Comparison of ENCODE assay signal across 8 cellular contexts in the genomic region with DNA sequence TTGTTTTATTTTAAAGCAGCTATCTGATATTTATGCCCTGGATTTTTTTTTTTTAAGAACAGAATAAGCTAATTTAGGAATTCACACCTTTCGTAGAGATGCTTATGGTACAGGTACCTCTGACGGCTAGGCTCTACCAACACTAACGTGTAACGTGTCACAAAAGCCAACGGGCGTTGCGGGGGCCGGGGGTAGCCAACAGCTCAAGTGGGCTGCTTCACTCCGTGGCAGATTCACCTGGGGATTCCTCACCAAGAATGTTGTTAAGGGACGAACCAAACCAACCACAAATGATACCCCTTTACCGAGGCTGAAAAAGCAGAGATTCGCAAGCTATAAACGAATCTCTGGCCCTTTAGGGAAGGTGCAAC. TPM values are rescaled to one million over a fixed set of nuclear protein-coding genes. Genes with fewer than 3 reads are reported as not detected.
DNase-seq lines count a peak whose midpoint lies in the region; ATAC-seq and TF ChIP-seq lines count a peak whose summit lies in the region.

No MANE protein-coding gene starts in this region.

- peak overlapping the region; percentile 97 to 99 (median 98) for H3K4me3 Mint-ChIP-seq in brain
- peak overlapping the region; percentile 95 for H3K4me3 Mint-ChIP-seq in mesothelial cell of epicardium

- H3K4me3 ChIP-seq in MM.1S (ENCODE audit: low read length) = peak overlapping the region; percentile 97
- peak overlapping the region; percentile 69 to 96 (median 86) for H3K4me3 ChIP-seq in tibial nerve

- H3K4me1 ChIP-seq in MM.1S (ENCODE audit: low read length) = peaks cover 34% of the 10 kb centered on the region
- H3K4me1 ChIP-seq in tibial nerve = peaks cover 0 to 61% (median 23%) of the 10 kb centered on the region in 4 donors

- no peak for TF ChIP-seq POLR2A in tibial nerve (IDR thresholded peaks at IDR 0.05)

- H3F3A ChIP-seq in MM.1S (ENCODE audit: insufficient read depth, low read length) = peaks cover 35% of the 10 kb centered on the region

- peak overlapping the region; percentile 96 to 98 (median 98) for H3K27ac Mint-ChIP-seq in brain
- peak overlapping the region; percentile 99 for H3K27ac Mint-ChIP-seq in mesothelial cell of epicardium

- H3K27ac ChIP-seq in MM.1S (ENCODE audit: low read length) = peak overlapping the region; percentile 96
- peak overlapping the region; percentile 88 to 96 (median 95) for H3K27ac ChIP-seq in tibial nerve

- ATAC-seq in GM18870 (IDR thresholded peaks at IDR 0.05; ENCODE audit: unreplicated experiment) (no peak), HG02885 (IDR thresholded peaks at IDR 0.05; ENCODE audit: poor library complexity, unreplicated experiment) (no peak)

- H3K36me3 Mint-ChIP-seq in brain = peaks cover 16% of the 10 kb centered on the region
- H3K36me3 Mint-ChIP-seq in mesothelial cell of epicardium = peaks cover 8% of the 10 kb centered on the region

- H3K4me1 Mint-ChIP-seq in brain (peaks cover 59% of the 10 kb centered on the region), mesothelial cell of epicardium (peaks cover 46% of the 10 kb centered on the region)

- 10 to 16% methylated on average over 13 of the region's 13 CpGs for WGBS in tibial nerve, 2 donors

- H2AFZ ChIP-seq in MM.1S (ENCODE audit: low read length) = peak overlapping the region; percentile 89

- H3K9me3 Mint-ChIP-seq in brain (no peaks in the 10 kb centered on the region), mesothelial cell of epicardium (peaks cover 4% of the 10 kb centered on the region)

- DNase-seq in COR-L47 (lab: John Stamatoyannopoulos, UW) (peak; percentile 39), MM.1S (peak; percentile 36), mesothelial cell of epicardium (ENCODE audit: low spot score in 2 of 2, unreplicated experiment in 2 of 2) (peak in 1 of 2 experiments; percentile 39), tibial nerve (ENCODE audit: low spot score in 2 of 2) (no peak), midbrain (lab: John Stamatoyannopoulos, UW) (no peak)

- no peaks in the 10 kb centered on the region for H3K9me3 ChIP-seq in MM.1S (replicated peaks; ENCODE audit: insufficient read depth, low read length)
- H3K9me3 ChIP-seq in tibial nerve = no peaks in the 10 kb centered on the region

- H3K27me3 Mint-ChIP-seq in brain = no peaks in the 10 kb centered on the region
- no peaks in the 10 kb centered on the region for H3K27me3 Mint-ChIP-seq in mesothelial cell of epicardium (ENCODE audit: low read depth)

- H3K9ac ChIP-seq in MM.1S (ENCODE audit: low read length) = peak overlapping the region; percentile 99

- no peaks in the 10 kb centered on the region for H3K9me2 ChIP-seq in MM.1S (replicated peaks; ENCODE audit: insufficient read depth, low read length)

- H4K20me1 ChIP-seq in MM.1S (ENCODE audit: insufficient read depth, low read length) = no peaks in the 10 kb centered on the region

- peak overlapping the region; percentile 86 for H3K4me2 ChIP-seq in MM.1S (ENCODE audit: low read depth, low read length)

- TF ChIP-seq CTCF in MM.1S (IDR thresholded peaks at IDR 0.05; ENCODE audit: low read length) (no peak), brain (conservative IDR thresholded peaks at IDR 0.05) (no peak), mesothelial cell of epicardium (IDR thresholded peaks at IDR 0.05; ENCODE audit: unreplicated experiment) (no peak), tibial nerve (IDR thresholded peaks at IDR 0.05) (no peak)

- H3K79me2 ChIP-seq in MM.1S (ENCODE audit: low read length) = peaks cover 55% of the 10 kb centered on the region

- no peak for TF ChIP-seq EP300 in tibial nerve (IDR thresholded peaks at IDR 0.05)

- H3K27me3 ChIP-seq in MM.1S (replicated peaks; ENCODE audit: insufficient read depth, low read length) = no peaks in the 10 kb centered on the region
- no peaks in the 10 kb centered on the region for H3K27me3 ChIP-seq in tibial nerve

- H3K36me3 ChIP-seq in MM.1S (replicated peaks; ENCODE audit: insufficient read depth, low read length) (no peaks in the 10 kb centered on the region), tibial nerve (no peaks in the 10 kb centered on the region)

RNA-seq across cellular contexts. Expression of gene TMCC1, which starts 1.0 kb away (rescaled TPM):
- polyA plus RNA-seq in brain (ENCODE audit: insufficient read depth, low read depth, low replicate concordance) = 16.5 TPM
- total RNA-seq in mesothelial cell of epicardium = 51.8 to 57.4 TPM (median 52.4 TPM) in 3 replicates
- total RNA-seq in tibial nerve = 10 to 100 TPM; 19.9 to 27.9 (median 23.1) TPM

Comparison
In these comparisons a context has a peak if more than half of its experiments do, and no peak if none do; other contexts are left out.
1. DNase-seq: peak in COR-L47 (single experiment) and MM.1S (single experiment); none in tibial nerve (0 of 2) and midbrain (single experiment).